In the genomic region with DNA sequence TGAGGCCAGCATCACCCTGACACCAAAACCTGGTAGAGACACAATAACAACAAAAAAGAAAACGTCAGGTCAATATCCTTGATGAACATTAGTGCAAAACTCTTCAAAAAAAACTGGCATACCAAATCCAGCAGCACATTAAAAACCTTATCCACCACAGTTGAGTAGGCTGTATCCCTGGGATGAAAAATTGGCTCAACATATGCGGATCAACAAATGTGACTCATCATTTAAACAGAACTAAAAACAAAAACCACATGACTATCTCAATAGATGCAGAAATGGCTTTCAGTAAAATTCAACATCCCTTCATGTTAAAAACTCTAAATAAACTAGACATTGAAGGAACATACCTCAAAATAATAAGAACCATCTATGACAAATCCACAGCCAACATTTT, we compare ENCODE assay signal across 17 cellular contexts.
"Had no signal": no experiment of that assay in that cellular context is flagged by ENCODE, and none has a peak within 500 bp of the region (broad histone marks: within the 10 kb centered on the region; RNA-seq: fewer than 3 reads in every experiment).

No MANE protein-coding gene starts in this region.

- H3K36me3 ChIP-seq: heart left ventricle, tibial artery, upper lobe of left lung, uterus had no signal

- H3K27me3 ChIP-seq: heart left ventricle, tibial artery, upper lobe of left lung, uterus had no signal

- ATAC-seq: heart left ventricle; left lobe of liver; natural killer cell; right cardiac atrium; stimulated activated memory B cell treated with anti-CD40 and anti-IgM and Interleukin-4, amounts not matched to agents 10 μg/mL and 1 μg/mL and 100 μg/mL, for 72 hours had no signal

- H3K4me3 ChIP-seq: coronary artery, heart left ventricle, tibial artery, upper lobe of left lung, uterus had no signal

- H3K9me3 ChIP-seq: tibial artery had no signal

- DNase-seq: effector CD4-positive, alpha-beta T cell; heart left ventricle; hippocampal formation; islet precursor cell; mammary epithelial cell; natural killer cell; posterior cingulate gyrus; right cardiac atrium; stimulated activated CD4-positive, alpha-beta T cell treated with anti-CD3 and anti-CD28 coated beads, Interleukin-4, amount 100 ng/mL, for 1 hour; tibial artery; upper lobe of left lung; uterus had no signal

- H3K27ac Mint-ChIP-seq: natural killer cell; stimulated activated memory B cell treated with anti-CD40 and anti-IgM and Interleukin-4, amounts not matched to agents 10 μg/mL and 1 μg/mL and 100 μg/mL, for 72 hours; stimulated activated naive CD8-positive, alpha-beta T cell treated with anti-CD3 and anti-CD28 coated beads, Interleukin-15, Interleukin-2, amounts not matched to agents 100 ng/mL and 50 ng/mL, for 24 hours had no signal

- H3K4me1 ChIP-seq: heart left ventricle, tibial artery, upper lobe of left lung, uterus had no signal

- H3K27ac ChIP-seq: coronary artery, heart left ventricle, tibial artery, upper lobe of left lung, uterus had no signal

- H3K4me1 Mint-ChIP-seq: natural killer cell; neural crest cell; stimulated activated memory B cell treated with anti-CD40 and anti-IgM and Interleukin-4, amounts not matched to agents 10 μg/mL and 1 μg/mL and 100 μg/mL, for 72 hours had no signal

- H3K4me3 Mint-ChIP-seq: natural killer cell; neural crest cell; stimulated activated memory B cell treated with anti-CD40 and anti-IgM and Interleukin-4, amounts not matched to agents 10 μg/mL and 1 μg/mL and 100 μg/mL, for 72 hours; stimulated activated naive CD8-positive, alpha-beta T cell treated with anti-CD3 and anti-CD28 coated beads, Interleukin-15, Interleukin-2, amounts not matched to agents 100 ng/mL and 50 ng/mL, for 24 hours had no signal
